Comparison of ENCODE assay signal across 24 cellular contexts in genomic region chr11:26510201-26510600, GRCh38.
"Had no signal": no experiment of that assay in that cellular context is flagged by ENCODE, and none has a peak within 500 bp of the region (broad histone marks: within the 10 kb centered on the region; RNA-seq: fewer than 3 reads in every experiment).

No MANE protein-coding gene starts in this region.

- H3K4me3 ChIP-seq: stomach, suprapubic skin, testis, thoracic aorta, thyroid gland, tibial artery, tibial nerve, transverse colon, upper lobe of left lung, upper lobe of right lung, uterus, vagina had no signal

- H3K27ac ChIP-seq: stomach, suprapubic skin, testis, thoracic aorta, thyroid gland, tibial artery, tibial nerve, transverse colon, upper lobe of left lung, upper lobe of right lung, uterus, vagina had no signal

- H3K36me3 ChIP-seq: stomach, suprapubic skin, thoracic aorta, thyroid gland, tibial artery, tibial nerve, transverse colon, upper lobe of left lung, upper lobe of right lung, uterus, vagina had no signal

- H3K9me3 ChIP-seq: stomach, suprapubic skin, testis, thoracic aorta, thyroid gland, tibial artery, tibial nerve, transverse colon, upper lobe of left lung, upper lobe of right lung, uterus, vagina had no signal

- DNase-seq: stimulated activated CD4-positive, alpha-beta T cell treated with anti-CD3 and anti-CD28 coated beads, Interleukin-2, amount 100 ng/mL, for 48 hours; stimulated activated CD4-positive, alpha-beta T cell treated with anti-CD3 and anti-CD28 coated beads, Interleukin-4, amount 100 ng/mL, for 1 hour; stimulated activated CD4-positive, alpha-beta T cell treated with anti-CD3 and anti-CD28 coated beads, Interleukin-4, amount 100 ng/mL, for 24 hours; stimulated activated CD4-positive, alpha-beta T cell treated with anti-CD3 and anti-CD28 coated beads, Interleukin-4, amount 100 ng/mL, for 4 hours; stimulated activated CD8-positive, alpha-beta memory T cell treated with anti-CD3 and anti-CD28 coated beads, Interleukin-4, amount 100 ng/mL, for 48 hours; stimulated activated naive B cell treated with anti-CD40 and anti-IgM and Interleukin-4, amounts not matched to agents 10 μg/mL and 1 μg/mL and 100 μg/mL, for 72 hours; stimulated activated naive CD4-positive, alpha-beta T cell; stimulated activated naive CD4-positive, alpha-beta T cell treated with Interleukin-2 at 50 U/mL for 16 hours; stimulated activated naive CD8-positive, alpha-beta T cell treated with anti-CD3 and anti-CD28 coated beads, Interleukin-15, amount 100 ng/mL, for 72 hours; stimulated activated naive CD8-positive, alpha-beta T cell treated with anti-CD3 and anti-CD28 coated beads, Interleukin-15, Interleukin-2, amounts not matched to agents 100 U/mL and 50 U/mL, for 24 hours; stomach; substantia nigra; testis; thyroid gland; tibial artery; transverse colon; trophoblast cell; upper lobe of left lung; upper lobe of right lung; uterus had no signal

- H3K27me3 ChIP-seq: stomach, suprapubic skin, testis, thyroid gland, tibial artery, tibial nerve, transverse colon, upper lobe of left lung, upper lobe of right lung, uterus, vagina had no signal

- H3K4me1 ChIP-seq: stomach, suprapubic skin, testis, thyroid gland, tibial artery, tibial nerve, transverse colon, upper lobe of left lung, upper lobe of right lung, uterus, vagina had no signal
